ENCODE assay signal across 10 cellular contexts in genomic region chr1:186620951-186621350, GRCh38. TPM values are rescaled to one million over a fixed set of nuclear protein-coding genes. Genes with fewer than 3 reads are reported as not detected.
A peak's percentile ranks its signal among the peaks of the same experiment; 100 is the strongest.
DNase-seq lines count a peak whose midpoint lies in the region; ATAC-seq and TF ChIP-seq lines count a peak whose summit lies in the region.
"Had no signal": no experiment of that assay in that cellular context is flagged by ENCODE, and none has a peak within 500 bp of the region (broad histone marks: within the 10 kb centered on the region; RNA-seq: fewer than 3 reads in every experiment).

No MANE protein-coding gene starts in this region.

- H3K4me2 ChIP-seq in hepatocyte = no peak overlapping the region

- no peaks in the 10 kb centered on the region for H3K27me3 ChIP-seq in hepatocyte

- H3K36me3 ChIP-seq in hepatocyte (replicated peaks; ENCODE audit: insufficient read depth, low read depth) = no peaks in the 10 kb centered on the region

- WGBS in hepatocyte (ENCODE audit: low lambda C conversion rate, missing lambda C conversion rate) = 95% methylated on average over 1 of the region's 1 CpG

- no peaks in the 10 kb centered on the region for H3K4me1 ChIP-seq in hepatocyte (ENCODE audit: insufficient read depth)

- H4K20me1 ChIP-seq in hepatocyte (ENCODE audit: insufficient read depth, poor library complexity, severe bottlenecking) = no peaks in the 10 kb centered on the region

- H2AFZ ChIP-seq in hepatocyte = no peak overlapping the region

- H3K4me3 ChIP-seq in hepatocyte = no peak overlapping the region

- H3K9me2 ChIP-seq in hepatocyte (replicated peaks; ENCODE audit: insufficient read depth) = no peaks in the 10 kb centered on the region

- H3K9me3 ChIP-seq in hepatocyte (ENCODE audit: low read depth) = no peaks in the 10 kb centered on the region

- H3K27ac ChIP-seq in hepatocyte = no peak overlapping the region

- DNase-seq in AML-193 (lab: John Stamatoyannopoulos, UW) (peak; percentile 69 to 72), HCEC 1CT (peak; percentile 68), SIG-M5 (lab: John Stamatoyannopoulos, UW) (peak; percentile 64), fibroblast of peridontal ligament (ENCODE audit: extremely low read depth) (peak; percentile 98), hepatocyte (ENCODE audit: low spot score) (no peak), putamen (ENCODE audit: low spot score) (no peak), cortex of kidney (lab: John Stamatoyannopoulos, UW) (no peak)
- DNase-seq: central memory CD4-positive, alpha-beta T cell; T-cell had no signal

- ATAC-seq in HG03460 (IDR thresholded peaks at IDR 0.05; ENCODE audit: unreplicated experiment) = no peak
- ATAC-seq: T-cell had no signal

- TF ChIP-seq CTCF in hepatocyte (IDR thresholded peaks at IDR 0.05; ENCODE audit: poor library complexity) = no peak

- no peaks in the 10 kb centered on the region for H3K79me2 ChIP-seq in hepatocyte

RNA-seq across cellular contexts. Expression of gene PTGS2, which starts 59.3 kb away (rescaled TPM):
- total RNA-seq in hepatocyte = 19.1 and 21.9 TPM in 2 replicates
- 6.2 and 9.9 TPM in 2 replicates for polyA plus RNA-seq in hepatocyte

Comparison
In these comparisons a context has a peak if more than half of its experiments do, and no peak if none do; other contexts are left out.
1. DNase-seq: peak in AML-193 (2 of 2), HCEC 1CT (single experiment), SIG-M5 (single experiment) and fibroblast of peridontal ligament (single experiment); none in hepatocyte (single experiment), putamen (single experiment) and cortex of kidney (single experiment).